8 cellular contexts compared by ENCODE assay signal in the genomic region with DNA sequence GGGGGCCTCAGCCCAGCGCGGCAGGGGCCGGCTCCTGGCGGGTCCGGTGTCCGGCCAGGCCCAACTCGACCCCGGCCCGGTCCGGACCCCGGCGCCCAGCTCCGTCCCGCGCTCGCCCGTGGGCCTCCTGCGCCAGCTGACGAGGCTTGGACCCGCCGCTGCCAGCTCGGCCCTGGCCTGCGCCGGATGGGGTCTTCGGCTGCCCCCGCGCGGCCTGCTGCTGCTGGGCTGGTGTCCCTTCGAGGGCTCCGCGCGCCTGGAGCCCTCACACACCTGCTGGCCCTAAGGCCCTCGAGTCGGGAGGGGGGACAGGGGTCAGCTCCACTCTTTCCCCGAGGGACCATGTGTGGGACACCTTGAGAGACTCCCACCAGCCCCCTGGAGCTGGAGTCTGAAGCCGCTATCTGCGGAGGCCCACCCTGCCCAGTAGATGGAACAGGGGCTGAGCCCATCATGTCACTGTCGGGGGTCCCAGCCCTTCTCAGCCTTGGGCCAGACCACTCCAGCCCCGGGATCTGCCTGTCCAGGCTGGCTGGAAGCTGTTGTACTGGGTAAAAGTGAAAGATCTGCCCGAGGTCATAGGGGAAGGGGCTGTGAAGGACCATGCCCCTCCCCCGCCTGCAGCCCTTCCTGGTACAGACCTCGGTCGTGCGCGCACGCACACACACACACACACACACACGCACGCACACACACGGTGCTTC. TPM values are rescaled to one million over a fixed set of nuclear protein-coding genes. Genes with fewer than 3 reads are reported as not detected.
DNase-seq lines count a peak whose midpoint lies in the region; ATAC-seq, FAIRE-seq and TF ChIP-seq lines count a peak whose summit lies in the region.

No MANE protein-coding gene starts in this region.

- no peaks in the 10 kb centered on the region for H3K79me1 ChIP-seq in H9 (ENCODE audit: insufficient read depth, low read depth, low read length, poor library complexity, severe bottlenecking)

- H4K20me1 ChIP-seq in H9 (ENCODE audit: control insufficient read depth, insufficient read depth, insufficient read length) = no peaks in the 10 kb centered on the region
- H4K20me1 ChIP-seq in hepatocyte (ENCODE audit: insufficient read depth, poor library complexity, severe bottlenecking) = peaks cover 25% of the 10 kb centered on the region

- no peak overlapping the region for H4K91ac ChIP-seq in H9 (ENCODE audit: insufficient read length, low read depth, low read length)

- peak; percentile 1 for ATAC-seq in activated CD8-positive, alpha-beta T cell treated with anti-CD3 and anti-CD28 coated beads for 36 hours
- no peak for ATAC-seq in HG02938 (IDR thresholded peaks at IDR 0.05; ENCODE audit: unreplicated experiment)

- H2AFZ ChIP-seq in H9 (ENCODE audit: low read length) (no peak overlapping the region), hepatocyte (no peak overlapping the region)

- H2BK12ac ChIP-seq in H9 (ENCODE audit: insufficient read length, low read depth, low read length) = no peak overlapping the region

- WGBS in H9 (ENCODE audit: extremely low coverage, insufficient read length, low lambda C conversion rate) = no CpG with 5 or more reads among the region's 49 CpGs
- WGBS in hepatocyte (ENCODE audit: low lambda C conversion rate, missing lambda C conversion rate) = 22% methylated on average over 32 of the region's 49 CpGs
- WGBS in small intestine, 3 donors = 14 to 22% (median 14%) methylated on average over 21 to 49 of the region's 49 CpGs

- no peak overlapping the region for H3K14ac ChIP-seq in H9 (ENCODE audit: insufficient read depth, low read length)

- TF ChIP-seq CTCF in H9 (conservative IDR thresholded peaks at IDR 0.05) (peak; percentile 39; the same call in 2 of the 3 replicates), hepatocyte (IDR thresholded peaks at IDR 0.05; ENCODE audit: poor library complexity) (peak; percentile 47), Caco-2 (IDR thresholded peaks at IDR 0.05; ENCODE audit: insufficient read depth in 1 of 2, low read depth in 1 of 2, low read length in 1 of 2, severe bottlenecking in 1 of 2, unreplicated experiment in 1 of 2) (no peak)
- no peak for TF ChIP-seq CTCF in activated CD8-positive, alpha-beta T cell treated with anti-CD3 and anti-CD28 coated beads for 36 hours (IDR thresholded peaks at IDR 0.05)

- no peaks in the 10 kb centered on the region for H3K9me3 Mint-ChIP-seq in H9
- no peaks in the 10 kb centered on the region for H3K9me3 Mint-ChIP-seq in activated CD8-positive, alpha-beta T cell treated with anti-CD3 and anti-CD28 coated beads for 36 hours
- H3K9me3 Mint-ChIP-seq in Caco-2 (ENCODE audit: unreplicated experiment) = no peaks in the 10 kb centered on the region

- H3K27me3 Mint-ChIP-seq in H9 (ENCODE audit: low read depth) = peaks cover 73% of the 10 kb centered on the region
- peaks cover 5% of the 10 kb centered on the region for H3K27me3 Mint-ChIP-seq in activated CD8-positive, alpha-beta T cell treated with anti-CD3 and anti-CD28 coated beads for 36 hours
- peaks cover 8% of the 10 kb centered on the region for H3K27me3 Mint-ChIP-seq in Caco-2 (ENCODE audit: insufficient read depth, unreplicated experiment)

- no peak overlapping the region for H2BK20ac ChIP-seq in H9 (ENCODE audit: low read depth, low read length, poor library complexity, severe bottlenecking)

- H4K5ac ChIP-seq in H9 (ENCODE audit: insufficient read length, low read depth, low read length) = no peak overlapping the region

- no peak for FAIRE-seq in small intestine (lab: Jason Lieb, UNC)

- BruUV-seq in Caco-2 (replicated peaks; lab: Mats Ljungman, UMichigan) = no TSS peak

- H3K4me1 ChIP-seq in H9 (ENCODE audit: insufficient read depth, low read length) = no peaks in the 10 kb centered on the region; the same call in 1 of the 2 replicates
- peaks cover 27% of the 10 kb centered on the region for H3K4me1 ChIP-seq in hepatocyte (ENCODE audit: insufficient read depth)
- peaks cover 0 to 2% of the 10 kb centered on the region in 2 donors for H3K4me1 ChIP-seq in small intestine (ENCODE audit: control insufficient read depth in 2 of 2, insufficient read depth in 1 of 2, low read depth in 1 of 2, low read length in 1 of 2)
- H3K4me1 ChIP-seq in Caco-2 = peaks cover 39% of the 10 kb centered on the region

- H2BK5ac ChIP-seq in H9 (ENCODE audit: insufficient read length, low read length) = no peak overlapping the region

- no peaks in the 10 kb centered on the region for H3K23me2 ChIP-seq in H9 (ENCODE audit: insufficient read length, low read depth, low read length, poor library complexity, severe bottlenecking)

- no peak overlapping the region for H3K4me3 ChIP-seq in hepatocyte
- peak overlapping the region; percentile 27 to 66 for H3K4me3 ChIP-seq in small intestine (ENCODE audit: low read depth in 1 of 2, low read length in 2 of 2)
- no peak overlapping the region for H3K4me3 ChIP-seq in Caco-2 (ENCODE audit: low read depth, low read length)

- intact Hi-C loops in activated CD8-positive, alpha-beta T cell treated with anti-CD3 and anti-CD28 coated beads for 36 hours (cut with micrococcal nuclease) = loop anchor here (5.0 kb wide), 1 partner anchor 459 kb away; no protein-coding TSS in a partner anchor
- intact Hi-C loops in Caco-2 (cut with micrococcal nuclease; ENCODE audit: unreplicated experiment) = loop anchor here (5.0 kb wide), 1 partner anchor 459 kb away; no protein-coding TSS in a partner anchor

- H3K9me2 ChIP-seq in hepatocyte (replicated peaks; ENCODE audit: insufficient read depth) = no peaks in the 10 kb centered on the region

- H3K4me2 ChIP-seq in H9 (ENCODE audit: insufficient read depth, insufficient read length, low read length) = no peak overlapping the region
- H3K4me2 ChIP-seq in hepatocyte = peak overlapping the region; percentile 82

- H3K27ac Mint-ChIP-seq in H9 (no peak overlapping the region), Caco-2 (ENCODE audit: unreplicated experiment) (no peak overlapping the region)
- H3K27ac Mint-ChIP-seq in activated CD8-positive, alpha-beta T cell treated with anti-CD3 and anti-CD28 coated beads for 36 hours = no peak overlapping the region

- no peak overlapping the region for H2AK5ac ChIP-seq in H9 (ENCODE audit: insufficient read length, low read length)

- H3K27me3 ChIP-seq in H9 (ENCODE audit: insufficient read depth, low read length) (peaks cover 4% of the 10 kb centered on the region; the same call in 1 of the 2 replicates), hepatocyte (no peaks in the 10 kb centered on the region), small intestine (ENCODE audit: control insufficient read depth in 2 of 2, insufficient read depth in 2 of 2, low read length in 2 of 2) (no peaks in the 10 kb centered on the region), Caco-2 (replicated peaks; ENCODE audit: control insufficient read depth, insufficient read depth, low read length) (no peaks in the 10 kb centered on the region)

- H3K79me2 ChIP-seq in H9 (ENCODE audit: insufficient read depth, low read length) (no peaks in the 10 kb centered on the region), hepatocyte (peaks cover 31% of the 10 kb centered on the region)

- no peak overlapping the region for H3K23ac ChIP-seq in H9 (ENCODE audit: insufficient read length, low read depth, low read length)

- DNase-seq in Daoy (ENCODE audit: low read depth) = peak; percentile 37
- peak; percentile 73 for DNase-seq in H9
- DNase-seq in activated CD8-positive, alpha-beta T cell treated with anti-CD3 and anti-CD28 coated beads for 36 hours = peak; percentile 42
- DNase-seq in hepatocyte (ENCODE audit: low spot score) = peak; percentile 79
- no peak for DNase-seq in small intestine
- DNase-seq in Caco-2 = no peak
- DNase-seq in HPDE6-E6E7 (ENCODE audit: extremely low spot score) = no peak

- no peak overlapping the region for H3K4ac ChIP-seq in H9 (ENCODE audit: low read depth, low read length)

- H3K36me3 ChIP-seq in hepatocyte (replicated peaks; ENCODE audit: insufficient read depth, low read depth) (no peaks in the 10 kb centered on the region), small intestine (ENCODE audit: control insufficient read depth in 2 of 2, insufficient read depth in 2 of 2, low read length in 2 of 2) (no peaks in the 10 kb centered on the region), Caco-2 (ENCODE audit: control insufficient read depth, insufficient read depth, low read length) (no peaks in the 10 kb centered on the region)

- H3K56ac ChIP-seq in H9 (ENCODE audit: insufficient read length, low read depth, low read length) = no peak overlapping the region

- peak overlapping the region; percentile 27 for H3K18ac ChIP-seq in H9 (ENCODE audit: insufficient read length, low read depth, low read length)

- no peaks in the 10 kb centered on the region for H3K9me3 ChIP-seq in H9 (ENCODE audit: control insufficient read depth, low read depth, low read length)
- H3K9me3 ChIP-seq in hepatocyte (ENCODE audit: low read depth) = no peaks in the 10 kb centered on the region
- no peaks in the 10 kb centered on the region for H3K9me3 ChIP-seq in small intestine (ENCODE audit: control insufficient read depth, low read depth)
- no peaks in the 10 kb centered on the region for H3K9me3 ChIP-seq in Caco-2

- H3K4me3 Mint-ChIP-seq in H9 (peak overlapping the region; percentile 8 to 18; a peak in 2 of 5 replicates), Caco-2 (ENCODE audit: unreplicated experiment) (no peak overlapping the region)
- H3K4me3 Mint-ChIP-seq in activated CD8-positive, alpha-beta T cell treated with anti-CD3 and anti-CD28 coated beads for 36 hours = peak overlapping the region; percentile 35

- H3K36me3 Mint-ChIP-seq in H9 (ENCODE audit: insufficient read depth in 1 of 3, low read depth in 3 of 3) (peaks cover 0 to 6% (median 5%) of the 10 kb centered on the region in 3 experiments; a peak in 3 of 7 replicates), Caco-2 (ENCODE audit: insufficient read depth, unreplicated experiment) (peaks cover 16% of the 10 kb centered on the region)
- H3K36me3 Mint-ChIP-seq in activated CD8-positive, alpha-beta T cell treated with anti-CD3 and anti-CD28 coated beads for 36 hours (ENCODE audit: low read depth) = no peaks in the 10 kb centered on the region

- CTCF ChIA-PET in activated CD8-positive, alpha-beta T cell treated with anti-CD3 and anti-CD28 coated beads for 36 hours (lab: Charles Lee) = interaction anchor here (0.9 to 13.7 kb wide), 7 partner anchors 9 to 587 kb away, joined by 3 to 412 read pairs (median 4); no protein-coding TSS in a partner anchor
- CTCF ChIA-PET in Caco-2 (lab: Charles Lee) = interaction anchor here (1.8 kb wide), 1 partner anchor 355 kb away, joined by 6 read pairs; no protein-coding TSS in a partner anchor

- POLR2A ChIA-PET in activated CD8-positive, alpha-beta T cell treated with anti-CD3 and anti-CD28 coated beads for 36 hours (lab: Charles Lee) = interaction anchor here (1.2 to 1.8 kb wide), 2 partner anchors 10 to 353 kb away, joined by 3 to 13 read pairs; no protein-coding TSS in a partner anchor
- POLR2A ChIA-PET in Caco-2 (lab: Charles Lee) = interaction anchor here (0.6 to 1.6 kb wide), 2 partner anchors 100 to 187 kb away, joined by 4 to 7 read pairs; partner anchors contain the start of gene KCNQ1OT1

- H3K27ac ChIP-seq in H9 (ENCODE audit: insufficient read length, low read depth, low read length) (no peak overlapping the region), hepatocyte (peak overlapping the region; percentile 89), small intestine (ENCODE audit: low read depth in 1 of 2, low read length in 1 of 2) (peak overlapping the region in 1 of 2 donors; percentile 36)

- no peak overlapping the region for H2BK15ac ChIP-seq in H9 (ENCODE audit: low read depth, low read length)

- no peak overlapping the region for H4K8ac ChIP-seq in H9 (replicated peaks; ENCODE audit: insufficient read length, low read depth, low read length)

- H3K9ac ChIP-seq in H9 (ENCODE audit: extremely low read depth, insufficient read length, low read length) = no peak overlapping the region

- peaks cover 29 to 30% of the 10 kb centered on the region in 2 experiments for H3K4me1 Mint-ChIP-seq in H9
- H3K4me1 Mint-ChIP-seq in activated CD8-positive, alpha-beta T cell treated with anti-CD3 and anti-CD28 coated beads for 36 hours (ENCODE audit: low read depth) = peaks cover 7% of the 10 kb centered on the region
- peaks cover 12% of the 10 kb centered on the region for H3K4me1 Mint-ChIP-seq in Caco-2 (ENCODE audit: low read depth, unreplicated experiment)

- no peak overlapping the region for H3T11ph ChIP-seq in H9 (ENCODE audit: low read length)

- no peak overlapping the region for H2BK120ac ChIP-seq in H9 (ENCODE audit: low read depth, low read length, poor library complexity, severe bottlenecking)

RNA-seq across cellular contexts. Expression of gene CDKN1C, which starts 0.8 kb away (rescaled TPM):
- 4.9 and 5.1 TPM in 2 replicates for total RNA-seq in Daoy (2014; rRNA removed; shearing (Covaris generic))
- total RNA-seq in H9 (2021) (15.4 and 17.8 TPM in 2 replicates), hepatocyte (411 and 470 TPM in 2 replicates), Caco-2 (2022) (15.0 and 25.5 TPM in 2 replicates)
- total RNA-seq in activated CD8-positive, alpha-beta T cell treated with anti-CD3 and anti-CD28 coated beads for 36 hours = 1 to 10 TPM; 1.6 TPM
- polyA plus RNA-seq in hepatocyte (526 and 563 TPM in 2 replicates), small intestine (10 to 100 TPM in 1 of 3 donors, 1 to 10 TPM in 2; 4.0 to 29.7 (median 5.7) TPM)

RNA-seq across cellular contexts. Expression of gene PHLDA2, which starts 42.9 kb away (rescaled TPM):
- 3.9 and 6.4 TPM in 2 replicates for total RNA-seq in Daoy (2014; rRNA removed; shearing (Covaris generic))
- total RNA-seq in H9 (2021) = 41.5 and 42.8 TPM in 2 replicates
- total RNA-seq in activated CD8-positive, alpha-beta T cell treated with anti-CD3 and anti-CD28 coated beads for 36 hours = 1 to 10 TPM; 3.6 to 3.7 TPM
- total RNA-seq in hepatocyte = 7.1 and 8.5 TPM in 2 replicates
- polyA plus RNA-seq in hepatocyte = 62.4 and 67.4 TPM in 2 replicates
- polyA plus RNA-seq in small intestine = 10 to 100 TPM; 21.8 to 55.1 (median 28.6) TPM
- 18.7 and 19.1 TPM in 2 replicates for total RNA-seq in Caco-2 (2022)

Comparison
In these comparisons a context has a peak if more than half of its experiments do, and no peak if none do; other contexts are left out.
1. DNase-seq: peak in Daoy (single experiment), H9 (single experiment), activated CD8-positive, alpha-beta T cell treated with anti-CD3 and anti-CD28 coated beads for 36 hours (single experiment) and hepatocyte (single experiment); none in small intestine (single experiment), Caco-2 (0 of 2) and HPDE6-E6E7 (single experiment).
2. CTCF ChIP-seq: peak in H9 (single experiment) and hepatocyte (single experiment); none in activated CD8-positive, alpha-beta T cell treated with anti-CD3 and anti-CD28 coated beads for 36 hours (single experiment) and Caco-2 (0 of 2).
3. H3K4me3 ChIP-seq: peak in small intestine (2 of 2); none in hepatocyte (single experiment) and Caco-2 (single experiment).
4. RNA of gene CDKN1C, which starts 0.8 kb away (total RNA-seq): 411 to 470 TPM in hepatocyte; 15.0 to 25.5 TPM in Caco-2, 15.4 to 17.8 TPM in H9, 4.9 to 5.1 TPM in Daoy and 1.6 TPM in activated CD8-positive, alpha-beta T cell treated with anti-CD3 and anti-CD28 coated beads for 36 hours; every median in the first group is over 10 times any median in the second.